Comparison of ENCODE assay signal across 8 cellular contexts in genomic region chr14:102320033-102320660, GRCh38. TPM values are rescaled to one million over a fixed set of nuclear protein-coding genes. Genes with fewer than 3 reads are reported as not detected.
DNase-seq lines count a peak whose midpoint lies in the region; ATAC-seq and TF ChIP-seq lines count a peak whose summit lies in the region.

No MANE protein-coding gene starts in this region.

- no peak for TF ChIP-seq EP300 in ovary (IDR thresholded peaks at IDR 0.05)

- H3K27me3 ChIP-seq in Peyer's patch (no peaks in the 10 kb centered on the region), ovary (no peaks in the 10 kb centered on the region)

- H3K9me3 ChIP-seq in Peyer's patch = no peaks in the 10 kb centered on the region
- no peaks in the 10 kb centered on the region for H3K9me3 ChIP-seq in ovary

- WGBS in ovary, 3 donors = 3 to 6% (median 3%) methylated on average over 24 to 30 of the region's 30 CpGs

- peak overlapping the region; percentile 95 to 98 for H3K27ac Mint-ChIP-seq in activated naive CD4-positive, alpha-beta T cell treated with anti-CD3 and anti-CD28 coated beads, Interleukin-2, amount 50 U/mL, for 72 hours

- peak overlapping the region; percentile 82 to 93 (median 92) for H3K27ac ChIP-seq in Peyer's patch
- H3K27ac ChIP-seq in ovary = peak overlapping the region; percentile 95 to 98

- H3K36me3 ChIP-seq in Peyer's patch = no peaks in the 10 kb centered on the region
- no peaks in the 10 kb centered on the region for H3K36me3 ChIP-seq in ovary

- H3K9me3 Mint-ChIP-seq in activated naive CD4-positive, alpha-beta T cell treated with anti-CD3 and anti-CD28 coated beads, Interleukin-2, amount 50 U/mL, for 72 hours = no peaks in the 10 kb centered on the region

- peak; percentile 24 for DNase-seq in NCI-H146 (lab: John Stamatoyannopoulos, UW)
- DNase-seq in NCI-H146 treated with DMSO at 0.1 percent for 48 hours (lab: John Stamatoyannopoulos, UW; ENCODE audit: unreplicated experiment) = no peak
- DNase-seq in Peyer's patch = peak; percentile 53 to 68 (median 64)
- DNase-seq in activated naive CD4-positive, alpha-beta T cell treated with anti-CD3 and anti-CD28 coated beads, Interleukin-2, amount 50 U/mL, for 72 hours (ENCODE audit: low spot score in 2 of 2) = peak; percentile 38 to 68
- DNase-seq in Right ventricle myocardium superior = peak; percentile 59
- DNase-seq in ovary = peak; percentile 55 to 73 (median 67)

- TF ChIP-seq POLR2A in Peyer's patch (IDR thresholded peaks at IDR 0.05) (no peak), ovary (IDR thresholded peaks at IDR 0.05) (no peak)

- H3K4me1 ChIP-seq in Peyer's patch = peaks cover 0 to 44% (median 9%) of the 10 kb centered on the region in 4 donors
- peaks cover 11% of the 10 kb centered on the region for H3K4me1 ChIP-seq in ovary (ENCODE audit: insufficient read depth)

- no peak for TF ChIP-seq CTCF in Peyer's patch (IDR thresholded peaks at IDR 0.05)
- TF ChIP-seq CTCF in ovary (IDR thresholded peaks at IDR 0.05) = no peak

- H3K4me3 ChIP-seq in Peyer's patch (peak overlapping the region; percentile 65 to 92 (median 76)), ovary (peak overlapping the region; percentile 56)

- ATAC-seq in HG02973 (IDR thresholded peaks at IDR 0.05; ENCODE audit: unreplicated experiment) (peak; percentile 19), Right ventricle myocardium superior (ENCODE audit: poor library complexity) (no peak), GM18519 (IDR thresholded peaks at IDR 0.05; ENCODE audit: low FRiP score, unreplicated experiment) (no peak)
- ATAC-seq in activated naive CD4-positive, alpha-beta T cell treated with anti-CD3 and anti-CD28 coated beads, Interleukin-2, amount 50 U/mL, for 72 hours = peak; percentile 14 to 16

- intact Hi-C loops in Right ventricle myocardium superior (cut with DNase I) (no loop called here), ovary (cut with DNase I) (no loop called here)

- peaks cover 0 to 5% of the 10 kb centered on the region in 2 donors for H3K36me3 Mint-ChIP-seq in activated naive CD4-positive, alpha-beta T cell treated with anti-CD3 and anti-CD28 coated beads, Interleukin-2, amount 50 U/mL, for 72 hours

RNA-seq across cellular contexts. Expression of gene ZNF839, which starts 0.6 kb away (rescaled TPM):
- total RNA-seq in Peyer's patch (10 to 100 TPM; 11.9 to 42.1 (median 27.2) TPM), Right ventricle myocardium superior (7.8 TPM), ovary (10 to 100 TPM in 6 of 7 donors, 1 to 10 TPM in 1; 9.8 to 14.9 (median 12.6) TPM)
- 10 to 100 TPM in 1 of 2 donors, 1 to 10 TPM in 1; 6.3 to 19.8 TPM for total RNA-seq in activated naive CD4-positive, alpha-beta T cell treated with anti-CD3 and anti-CD28 coated beads, Interleukin-2, amount 50 U/mL, for 72 hours
- 10 to 100 TPM in 1 of 2 donors, 1 to 10 TPM in 1; 6.4 to 11.2 TPM for polyA plus RNA-seq in ovary

RNA-seq across cellular contexts. Expression of gene MOK, which starts 15.2 kb away (rescaled TPM):
- 10 to 100 TPM in 2 of 4 donors, 1 to 10 TPM in 2; 4.6 to 30.5 (median 14.6) TPM for total RNA-seq in Peyer's patch
- total RNA-seq in activated naive CD4-positive, alpha-beta T cell treated with anti-CD3 and anti-CD28 coated beads, Interleukin-2, amount 50 U/mL, for 72 hours = 1 to 10 TPM; 4.4 to 9.1 TPM
- 10.8 TPM for total RNA-seq in Right ventricle myocardium superior
- 10 to 100 TPM; 21.8 to 51.1 (median 24.0) TPM for total RNA-seq in ovary
- 10 to 100 TPM; 20.0 to 23.8 TPM for polyA plus RNA-seq in ovary

RNA-seq across cellular contexts. Expression of gene CINP, which starts 42.5 kb away (rescaled TPM):
- 10 to 100 TPM in 3 of 4 donors, 1 to 10 TPM in 1; 5.8 to 29.9 (median 24.8) TPM for total RNA-seq in Peyer's patch
- 10 to 100 TPM; 42.6 to 42.8 TPM for total RNA-seq in activated naive CD4-positive, alpha-beta T cell treated with anti-CD3 and anti-CD28 coated beads, Interleukin-2, amount 50 U/mL, for 72 hours
- 36.0 TPM for total RNA-seq in Right ventricle myocardium superior
- 10 to 100 TPM; 14.6 to 36.8 (median 26.6) TPM for total RNA-seq in ovary
- polyA plus RNA-seq in ovary = 10 to 100 TPM; 28.4 to 59.9 TPM

RNA-seq across cellular contexts. Expression of gene TECPR2, which starts 42.6 kb away (rescaled TPM):
- total RNA-seq in Peyer's patch (10 to 100 TPM; 21.5 to 45.3 (median 22.4) TPM), Right ventricle myocardium superior (21.3 TPM), ovary (10 to 100 TPM; 13.6 to 29.3 (median 26.1) TPM)
- 1 to 10 TPM; 1.4 to 8.4 TPM for total RNA-seq in activated naive CD4-positive, alpha-beta T cell treated with anti-CD3 and anti-CD28 coated beads, Interleukin-2, amount 50 U/mL, for 72 hours
- polyA plus RNA-seq in ovary = 10 to 100 TPM in 1 of 2 donors, 1 to 10 TPM in 1; 8.6 to 12.7 TPM

Comparison
In these comparisons a context has a peak if more than half of its experiments do, and no peak if none do; other contexts are left out.
1. ATAC-seq: peak in HG02973 (single experiment) and activated naive CD4-positive, alpha-beta T cell treated with anti-CD3 and anti-CD28 coated beads, Interleukin-2, amount 50 U/mL, for 72 hours (2 of 2); none in Right ventricle myocardium superior (single experiment) and GM18519 (single experiment).